ENCODE assay signal across 1 cellular context in the genomic region with DNA sequence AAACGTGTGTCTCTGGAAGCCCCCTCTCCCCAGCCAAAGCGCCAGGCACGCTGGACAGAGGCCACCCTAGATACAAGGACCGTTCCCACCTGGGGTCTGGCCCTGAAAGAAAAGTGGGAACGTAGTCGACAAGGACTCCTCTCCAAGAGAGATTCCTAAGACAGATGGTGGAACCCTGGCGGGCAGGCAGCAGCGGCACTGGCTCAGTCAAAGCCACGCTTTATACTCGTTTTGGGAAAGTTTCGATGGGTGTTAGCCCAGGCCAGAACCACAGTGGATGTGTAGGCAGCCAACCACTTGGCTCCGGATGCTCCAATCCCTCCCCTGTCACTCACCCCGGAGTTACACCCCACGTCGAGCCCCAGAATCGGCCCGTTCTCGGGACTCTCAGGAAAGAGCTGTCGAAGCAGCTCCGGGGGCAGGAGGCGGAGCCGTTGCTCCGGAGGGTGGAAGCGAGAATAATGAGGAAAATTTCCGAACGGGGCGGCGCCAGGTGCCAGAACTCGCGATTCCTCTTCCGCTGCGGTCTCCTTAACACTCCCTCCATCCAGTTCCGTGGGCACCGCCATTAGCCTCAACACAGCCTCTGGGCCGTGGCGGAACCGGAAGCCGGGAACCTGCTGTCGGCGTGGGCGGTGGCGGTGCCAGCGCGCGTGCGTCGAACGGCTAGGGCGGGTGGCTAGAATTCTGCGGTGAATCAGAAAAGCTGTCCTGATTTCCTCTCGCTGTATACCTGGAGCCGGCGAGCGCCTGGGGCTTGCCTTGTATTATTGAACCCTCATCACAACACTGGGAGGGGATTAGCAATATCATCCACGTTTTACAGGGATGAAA.
TF ChIP-seq lines count a peak whose summit lies in the region.

BCDIN3D (minus strand) TSS at position 588 of the 834 bp plus-strand sequence; CDS start at position 569, 19 bp downstream.

TF ChIP-seq in HepG2, 621 proteins besides CTCF, POLR2A, EP300 and RAD21 (continued from another document and continues in another):
- TF ChIP-seq ZNF362 (CRISPR knock-in tag; IDR thresholded peaks at IDR 0.05; ENCODE audit: borderline replicate concordance) (0 out of 2 replicates have a peak, but pooled peaks have one; percentile 26), XRCC5 (optimal IDR thresholded peaks at IDR 0.05; ENCODE audit: low read length) (peak; percentile 61), MTA1 (CRISPR knock-in tag; IDR thresholded peaks at IDR 0.05; ENCODE audit: borderline replicate concordance) (no peak), MXD1 (CRISPR knock-in tag; IDR thresholded peaks at IDR 0.05) (peak; percentile 67), ZFP90 (CRISPR knock-in tag; IDR thresholded peaks at IDR 0.05; ENCODE audit: borderline replicate concordance) (0 out of 2 replicates have a peak, but pooled peaks have one; percentile 16), E2F5 (CRISPR knock-in tag; conservative IDR thresholded peaks at IDR 0.05) (no peak), ZNF614 (CRISPR knock-in tag; IDR thresholded peaks at IDR 0.05; ENCODE audit: borderline replicate concordance) (0 out of 2 replicates have a peak, but pooled peaks have one; percentile 26), TRIM24 (CRISPR knock-in tag; IDR thresholded peaks at IDR 0.05) (no peak), ZSCAN22 (CRISPR knock-in tag; IDR thresholded peaks at IDR 0.05) (0 out of 2 replicates have a peak, but pooled peaks have one; percentile 67), REXO4 (CRISPR knock-in tag; IDR thresholded peaks at IDR 0.05; ENCODE audit: borderline replicate concordance) (no peak), WIZ (CRISPR knock-in tag; IDR thresholded peaks at IDR 0.05) (peak; percentile 94), HMGA1 (CRISPR knock-in tag; conservative IDR thresholded peaks at IDR 0.05) (no peak), DPF2 (CRISPR knock-in tag; IDR thresholded peaks at IDR 0.05; ENCODE audit: borderline replicate concordance, low read depth) (no peak), PLSCR1 (CRISPR knock-in tag; IDR thresholded peaks at IDR 0.05; ENCODE audit: borderline replicate concordance) (0 out of 2 replicates have a peak, but pooled peaks have one; percentile 70), ZFY (CRISPR knock-in tag; IDR thresholded peaks at IDR 0.05) (peak; percentile 85), YEATS2 (CRISPR knock-in tag; IDR thresholded peaks at IDR 0.05; ENCODE audit: borderline replicate concordance) (peak; percentile 84; the same call in 1 of the 2 replicates), EEA1 (CRISPR knock-in tag; IDR thresholded peaks at IDR 0.05; ENCODE audit: borderline replicate concordance) (no peak), NCOR1 (IDR thresholded peaks at IDR 0.05; ENCODE audit: borderline replicate concordance, low read length) (no peak), ZNF775 (CRISPR knock-in tag; IDR thresholded peaks at IDR 0.05; ENCODE audit: borderline replicate concordance) (no peak), XBP1 (CRISPR knock-in tag; IDR thresholded peaks at IDR 0.05) (no peak), SMAD1 (CRISPR knock-in tag; IDR thresholded peaks at IDR 0.05; ENCODE audit: borderline replicate concordance, low read depth) (no peak), HOXA3 (CRISPR knock-in tag; IDR thresholded peaks at IDR 0.05) (peak; percentile 93), ZNF878 (CRISPR knock-in tag; IDR thresholded peaks at IDR 0.05) (0 out of 2 replicates have a peak, but pooled peaks have one; percentile 56), ZNF331 (CRISPR knock-in tag; IDR thresholded peaks at IDR 0.05) (0 out of 2 replicates have a peak, but pooled peaks have one; percentile 32), SRSF1 (optimal IDR thresholded peaks at IDR 0.05; ENCODE audit: low read depth, low read length) (peak; percentile 49), ZNF691 (CRISPR knock-in tag; IDR thresholded peaks at IDR 0.05; ENCODE audit: borderline replicate concordance, low read depth) (no peak), ZNF589 (CRISPR knock-in tag; conservative IDR thresholded peaks at IDR 0.05) (no peak), SNRNP70 (IDR thresholded peaks at IDR 0.05; ENCODE audit: low read depth, low read length) (no peak), SKIL (CRISPR knock-in tag; IDR thresholded peaks at IDR 0.05; ENCODE audit: borderline replicate concordance) (no peak), ZNF350 (CRISPR knock-in tag; IDR thresholded peaks at IDR 0.05; ENCODE audit: borderline replicate concordance, low read depth) (peak; percentile 56; the same call in 1 of the 2 replicates), SP4 (CRISPR knock-in tag; IDR thresholded peaks at IDR 0.05) (peak; percentile 61; the same call in 1 of the 2 replicates), ZNF430 (CRISPR knock-in tag; IDR thresholded peaks at IDR 0.05) (peak; percentile 61; the same call in 1 of the 2 replicates), ZNF674 (CRISPR knock-in tag; IDR thresholded peaks at IDR 0.05; ENCODE audit: low read depth) (0 out of 2 replicates have a peak, but pooled peaks have one; percentile 76), PCBP1 (IDR thresholded peaks at IDR 0.05; ENCODE audit: borderline replicate concordance, low read depth, low read length) (no peak), CAMTA2 (CRISPR knock-in tag; IDR thresholded peaks at IDR 0.05; ENCODE audit: borderline replicate concordance) (no peak), ZNF616 (CRISPR knock-in tag; IDR thresholded peaks at IDR 0.05; ENCODE audit: low read depth) (peak; percentile 41; the same call in 1 of the 2 replicates), GZF1 (CRISPR knock-in tag; IDR thresholded peaks at IDR 0.05) (no peak), KDM5A (IDR thresholded peaks at IDR 0.05; ENCODE audit: borderline replicate concordance, low read length) (no peak), HDAC2 (CRISPR knock-in tag; IDR thresholded peaks at IDR 0.05) (0 out of 2 replicates have a peak, but pooled peaks have one; percentile 20), ZNF709 (CRISPR knock-in tag; IDR thresholded peaks at IDR 0.05) (peak; percentile 28; the same call in 1 of the 2 replicates), ZNF782 (CRISPR knock-in tag; IDR thresholded peaks at IDR 0.05; ENCODE audit: borderline replicate concordance) (no peak; the same call in 1 of the 2 replicates), SMC3 (IDR thresholded peaks at IDR 0.05; ENCODE audit: low read length) (no peak), HNRNPLL (IDR thresholded peaks at IDR 0.05; ENCODE audit: low read depth, low read length, poor library complexity, severe bottlenecking) (peak; percentile 86), ZNF781 (CRISPR knock-in tag; IDR thresholded peaks at IDR 0.05; ENCODE audit: borderline replicate concordance, not compliant biosample characterization) (peak; percentile 25)
- TF ChIP-seq, protein P1, sequence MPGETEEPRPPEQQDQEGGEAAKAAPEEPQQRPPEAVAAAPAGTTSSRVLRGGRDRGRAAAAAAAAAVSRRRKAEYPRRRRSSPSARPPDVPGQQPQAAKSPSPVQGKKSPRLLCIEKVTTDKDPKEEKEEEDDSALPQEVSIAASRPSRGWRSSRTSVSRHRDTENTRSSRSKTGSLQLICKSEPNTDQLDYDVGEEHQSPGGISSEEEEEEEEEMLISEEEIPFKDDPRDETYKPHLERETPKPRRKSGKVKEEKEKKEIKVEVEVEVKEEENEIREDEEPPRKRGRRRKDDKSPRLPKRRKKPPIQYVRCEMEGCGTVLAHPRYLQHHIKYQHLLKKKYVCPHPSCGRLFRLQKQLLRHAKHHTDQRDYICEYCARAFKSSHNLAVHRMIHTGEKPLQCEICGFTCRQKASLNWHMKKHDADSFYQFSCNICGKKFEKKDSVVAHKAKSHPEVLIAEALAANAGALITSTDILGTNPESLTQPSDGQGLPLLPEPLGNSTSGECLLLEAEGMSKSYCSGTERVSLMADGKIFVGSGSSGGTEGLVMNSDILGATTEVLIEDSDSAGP (CRISPR knock-in tag; IDR thresholded peaks at IDR 0.05; ENCODE audit: borderline replicate concordance): peak; percentile 90
- TF ChIP-seq, protein P2, sequence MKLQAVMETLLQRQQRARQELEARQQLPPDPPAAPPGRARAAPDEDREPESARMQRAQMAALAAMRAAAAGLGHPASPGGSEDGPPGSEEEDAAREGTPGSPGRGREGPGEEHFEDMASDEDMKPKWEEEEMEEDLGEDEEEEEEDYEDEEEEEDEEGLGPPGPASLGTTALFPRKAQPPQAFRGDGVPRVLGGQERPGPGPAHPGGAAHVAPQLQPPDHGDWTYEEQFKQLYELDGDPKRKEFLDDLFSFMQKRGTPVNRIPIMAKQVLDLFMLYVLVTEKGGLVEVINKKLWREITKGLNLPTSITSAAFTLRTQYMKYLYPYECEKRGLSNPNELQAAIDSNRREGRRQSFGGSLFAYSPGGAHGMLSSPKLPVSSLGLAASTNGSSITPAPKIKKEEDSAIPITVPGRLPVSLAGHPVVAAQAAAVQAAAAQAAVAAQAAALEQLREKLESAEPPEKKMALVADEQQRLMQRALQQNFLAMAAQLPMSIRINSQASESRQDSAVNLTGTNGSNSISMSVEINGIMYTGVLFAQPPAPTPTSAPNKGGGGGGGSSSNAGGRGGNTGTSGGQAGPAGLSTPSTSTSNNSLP (IDR thresholded peaks at IDR 0.05; ENCODE audit: low read depth, low read length): no peak
- TF ChIP-seq, protein P3, sequence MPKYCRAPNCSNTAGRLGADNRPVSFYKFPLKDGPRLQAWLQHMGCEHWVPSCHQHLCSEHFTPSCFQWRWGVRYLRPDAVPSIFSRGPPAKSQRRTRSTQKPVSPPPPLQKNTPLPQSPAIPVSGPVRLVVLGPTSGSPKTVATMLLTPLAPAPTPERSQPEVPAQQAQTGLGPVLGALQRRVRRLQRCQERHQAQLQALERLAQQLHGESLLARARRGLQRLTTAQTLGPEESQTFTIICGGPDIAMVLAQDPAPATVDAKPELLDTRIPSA (CRISPR knock-in tag; IDR thresholded peaks at IDR 0.05; ENCODE audit: borderline replicate concordance): no peak
- TF ChIP-seq, protein P4, sequence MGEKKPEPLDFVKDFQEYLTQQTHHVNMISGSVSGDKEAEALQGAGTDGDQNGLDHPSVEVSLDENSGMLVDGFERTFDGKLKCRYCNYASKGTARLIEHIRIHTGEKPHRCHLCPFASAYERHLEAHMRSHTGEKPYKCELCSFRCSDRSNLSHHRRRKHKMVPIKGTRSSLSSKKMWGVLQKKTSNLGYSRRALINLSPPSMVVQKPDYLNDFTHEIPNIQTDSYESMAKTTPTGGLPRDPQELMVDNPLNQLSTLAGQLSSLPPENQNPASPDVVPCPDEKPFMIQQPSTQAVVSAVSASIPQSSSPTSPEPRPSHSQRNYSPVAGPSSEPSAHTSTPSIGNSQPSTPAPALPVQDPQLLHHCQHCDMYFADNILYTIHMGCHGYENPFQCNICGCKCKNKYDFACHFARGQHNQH (CRISPR knock-in tag; IDR thresholded peaks at IDR 0.05): peak; percentile 78; the same call in 1 of the 2 replicates
- TF ChIP-seq, protein P5, sequence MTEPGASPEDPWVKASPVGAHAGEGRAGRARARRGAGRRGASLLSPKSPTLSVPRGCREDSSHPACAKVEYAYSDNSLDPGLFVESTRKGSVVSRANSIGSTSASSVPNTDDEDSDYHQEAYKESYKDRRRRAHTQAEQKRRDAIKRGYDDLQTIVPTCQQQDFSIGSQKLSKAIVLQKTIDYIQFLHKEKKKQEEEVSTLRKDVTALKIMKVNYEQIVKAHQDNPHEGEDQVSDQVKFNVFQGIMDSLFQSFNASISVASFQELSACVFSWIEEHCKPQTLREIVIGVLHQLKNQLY (CRISPR knock-in tag; IDR thresholded peaks at IDR 0.05): no peak
